Comparison of ENCODE assay signal across 1 cellular context in genomic region chr9:95134457-95134881, GRCh38.
TF ChIP-seq lines count a peak whose summit lies in the region.

No MANE protein-coding gene starts in this region.

TF ChIP-seq in HepG2, 621 proteins besides CTCF, POLR2A, EP300 and RAD21 (continued from another document):
- TF ChIP-seq MYPOP (CRISPR knock-in tag; IDR thresholded peaks at IDR 0.05) (no peak), HNF4A (CRISPR knock-in tag; IDR thresholded peaks at IDR 0.05) (0 out of 2 replicates have a peak, but pooled peaks have one; percentile 25), ZNF7 (CRISPR knock-in tag; IDR thresholded peaks at IDR 0.05) (no peak), E2F1 (CRISPR knock-in tag; IDR thresholded peaks at IDR 0.05) (no peak), KMT2B (CRISPR knock-in tag; IDR thresholded peaks at IDR 0.05) (no peak), CEBPB (IDR thresholded peaks at IDR 0.05; ENCODE audit: borderline replicate concordance, low read depth, low read length) (peak; percentile 3; the same call in 1 of the 2 replicates), RFXAP (CRISPR knock-in tag; IDR thresholded peaks at IDR 0.05; ENCODE audit: borderline replicate concordance) (no peak), NAIF1 (CRISPR knock-in tag; IDR thresholded peaks at IDR 0.05; ENCODE audit: borderline replicate concordance) (no peak), ZNF704 (CRISPR knock-in tag; IDR thresholded peaks at IDR 0.05; ENCODE audit: borderline replicate concordance) (no peak), ZBTB33 (CRISPR knock-in tag; IDR thresholded peaks at IDR 0.05) (0 out of 2 replicates have a peak, but pooled peaks have one; percentile 9), TCF7 (IDR thresholded peaks at IDR 0.05; ENCODE audit: low read depth) (no peak), MAFF (IDR thresholded peaks at IDR 0.05; ENCODE audit: low read depth, low read length) (no peak), POGZ (CRISPR knock-in tag; IDR thresholded peaks at IDR 0.05) (0 out of 2 replicates have a peak, but pooled peaks have one; percentile 16), CBFB (CRISPR knock-in tag; IDR thresholded peaks at IDR 0.05) (no peak), ZNF790 (CRISPR knock-in tag; IDR thresholded peaks at IDR 0.05; ENCODE audit: borderline replicate concordance) (no peak), ELF4 (CRISPR knock-in tag; IDR thresholded peaks at IDR 0.05; ENCODE audit: borderline replicate concordance) (no peak), CEBPG (CRISPR knock-in tag; IDR thresholded peaks at IDR 0.05) (peak; percentile 33; the same call in 1 of the 2 replicates), MED1 (CRISPR knock-in tag; IDR thresholded peaks at IDR 0.05) (no peak), ZNF777 (CRISPR knock-in tag; IDR thresholded peaks at IDR 0.05) (no peak), U2AF1 (optimal IDR thresholded peaks at IDR 0.05; ENCODE audit: low read depth, low read length) (no peak)
TF ChIP-seq in HepG2: peak in this region for 6.
